In genomic region chr10:114674321-114674720, GRCh38 we compare ENCODE assay signal across 24 cellular contexts.
"Had no signal": no experiment of that assay in that cellular context is flagged by ENCODE, and none has a peak within 500 bp of the region (broad histone marks: within the 10 kb centered on the region; RNA-seq: fewer than 3 reads in every experiment).

No MANE protein-coding gene starts in this region.

- H3K4me3 ChIP-seq: adrenal gland, breast epithelium, PC-9 had no signal

- H3K27ac ChIP-seq: adrenal gland, breast epithelium, PC-9, VCaP had no signal

- H3K9me3 ChIP-seq: adrenal gland, breast epithelium had no signal

- H3K27me3 ChIP-seq: adrenal gland, breast epithelium had no signal

- H2AFZ ChIP-seq: PC-9 had no signal

- H3K36me3 ChIP-seq: adrenal gland, breast epithelium had no signal

- H3K4me2 ChIP-seq: PC-9 had no signal

- DNase-seq: activated CD4-positive, alpha-beta T cell treated with anti-CD3 and anti-CD28 coated beads for 36 hours; activated CD4-positive, alpha-beta T cell treated with anti-CD3 and anti-CD28 coated beads, Interleukin-2, amount 50 U/mL, for 1 hour; activated CD4-positive, CD25-positive, alpha-beta regulatory T cell; activated CD8-positive, alpha-beta memory T cell treated with anti-CD3 and anti-CD28 coated beads, Interleukin-2, amount 50 U/mL, for 4 hours; activated CD8-positive, alpha-beta T cell treated with anti-CD3 and anti-CD28 coated beads for 36 hours; activated naive CD4-positive, alpha-beta T cell treated with anti-CD3 and anti-CD28 coated beads, Interleukin-2, amount 50 U/mL, for 16 hours; activated naive CD8-positive, alpha-beta T cell treated with anti-CD3 and anti-CD28 coated beads, Interleukin-2, amount 10 ng/mL, durations not matched to agents 7 days and 5 days; activated T-cell treated with anti-CD3 and anti-CD28 coated beads, Interleukin-2, amount 50 U/mL, for 72 hours; adrenal gland; aorta; caudate nucleus; Kasumi-1; KBM-7; NCI-H1105 treated with DMSO at 0.1 percent for 48 hours; NCI-H1436 treated with DMSO at 0.1 percent for 48 hours; NCI-H187; NCI-H2081; NCI-H446; NCI-H524; PC-9; SIG-M5; T-helper 1 cell had no signal
